ENCODE assay signal across 9 cellular contexts in genomic region chr15:58457466-58457965, GRCh38. TPM values are rescaled to one million over a fixed set of nuclear protein-coding genes. Genes with fewer than 3 reads are reported as not detected.
DNase-seq lines count a peak whose midpoint lies in the region; ATAC-seq and TF ChIP-seq lines count a peak whose summit lies in the region.
"Had no signal": no experiment of that assay in that cellular context is flagged by ENCODE, and none has a peak within 500 bp of the region (broad histone marks: within the 10 kb centered on the region; RNA-seq: fewer than 3 reads in every experiment).

No MANE protein-coding gene starts in this region.

- POLR2A ChIA-PET in activated naive CD8-positive, alpha-beta T cell treated with anti-CD3 and anti-CD28 coated beads, Interleukin-2, amount 10 ng/mL, durations not matched to agents 7 days and 5 days (lab: Charles Lee) = interaction anchor here (0.9 to 4.7 kb wide), 4 partner anchors 14 to 292 kb away, joined by 3 to 51 read pairs (median 12); partner anchors contain the start of gene ADAM10
- POLR2A ChIA-PET in naive thymus-derived CD4-positive, alpha-beta T cell (lab: Charles Lee) = interaction anchor here (0.9 kb wide), 1 partner anchor 477 kb away, joined by 3 read pairs; no protein-coding TSS in a partner anchor

- H3K4me3 Mint-ChIP-seq in activated naive CD8-positive, alpha-beta T cell treated with anti-CD3 and anti-CD28 coated beads, Interleukin-2, amount 10 ng/mL, durations not matched to agents 7 days and 5 days = peak overlapping the region; percentile 28
- H3K4me3 Mint-ChIP-seq in stimulated activated naive CD8-positive, alpha-beta T cell treated with anti-CD3 and anti-CD28 coated beads, Interleukin-15, Interleukin-2, amounts not matched to agents 100 ng/mL and 50 ng/mL, for 24 hours = peak overlapping the region; percentile 73
- H3K4me3 Mint-ChIP-seq in naive thymus-derived CD4-positive, alpha-beta T cell = peak overlapping the region in 1 of 10 donors; percentile 47

- H3K36me3 Mint-ChIP-seq in activated naive CD8-positive, alpha-beta T cell treated with anti-CD3 and anti-CD28 coated beads, Interleukin-2, amount 10 ng/mL, durations not matched to agents 7 days and 5 days = peaks cover 19% of the 10 kb centered on the region
- H3K36me3 Mint-ChIP-seq in stimulated activated naive CD8-positive, alpha-beta T cell treated with anti-CD3 and anti-CD28 coated beads, Interleukin-15, Interleukin-2, amounts not matched to agents 100 ng/mL and 50 ng/mL, for 24 hours (ENCODE audit: low read depth) = peaks cover 4% of the 10 kb centered on the region
- H3K36me3 Mint-ChIP-seq in naive thymus-derived CD4-positive, alpha-beta T cell = peaks cover 0 to 27% (median 0%) of the 10 kb centered on the region in 5 donors

- no peaks in the 10 kb centered on the region for H3K36me3 ChIP-seq in naive thymus-derived CD4-positive, alpha-beta T cell (ENCODE audit: control insufficient read depth in 2 of 3, insufficient read depth in 3 of 3, low read length in 3 of 3)

- H3K4me3 ChIP-seq in AG10803 (ENCODE audit: low read length) = no peak overlapping the region
- no peak overlapping the region for H3K4me3 ChIP-seq in naive thymus-derived CD4-positive, alpha-beta T cell (ENCODE audit: low read length)

- H3K27me3 Mint-ChIP-seq in activated naive CD8-positive, alpha-beta T cell treated with anti-CD3 and anti-CD28 coated beads, Interleukin-2, amount 10 ng/mL, durations not matched to agents 7 days and 5 days = no peaks in the 10 kb centered on the region
- H3K27me3 Mint-ChIP-seq in stimulated activated naive CD8-positive, alpha-beta T cell treated with anti-CD3 and anti-CD28 coated beads, Interleukin-15, Interleukin-2, amounts not matched to agents 100 ng/mL and 50 ng/mL, for 24 hours = no peaks in the 10 kb centered on the region
- H3K27me3 Mint-ChIP-seq in naive thymus-derived CD4-positive, alpha-beta T cell = no peaks in the 10 kb centered on the region

- peaks cover 67% of the 10 kb centered on the region for H3K4me1 Mint-ChIP-seq in activated naive CD8-positive, alpha-beta T cell treated with anti-CD3 and anti-CD28 coated beads, Interleukin-2, amount 10 ng/mL, durations not matched to agents 7 days and 5 days
- H3K4me1 Mint-ChIP-seq in stimulated activated naive CD8-positive, alpha-beta T cell treated with anti-CD3 and anti-CD28 coated beads, Interleukin-15, Interleukin-2, amounts not matched to agents 100 ng/mL and 50 ng/mL, for 24 hours (ENCODE audit: low read depth) = peaks cover 94% of the 10 kb centered on the region
- peaks cover 19 to 75% (median 50%) of the 10 kb centered on the region in 7 donors for H3K4me1 Mint-ChIP-seq in naive thymus-derived CD4-positive, alpha-beta T cell

- TF ChIP-seq CTCF in AG10803 (conservative IDR thresholded peaks at IDR 0.05; ENCODE audit: low read length) = no peak

- peak overlapping the region; percentile 89 for H3K27ac Mint-ChIP-seq in activated naive CD8-positive, alpha-beta T cell treated with anti-CD3 and anti-CD28 coated beads, Interleukin-2, amount 10 ng/mL, durations not matched to agents 7 days and 5 days
- H3K27ac Mint-ChIP-seq in stimulated activated naive CD8-positive, alpha-beta T cell treated with anti-CD3 and anti-CD28 coated beads, Interleukin-15, Interleukin-2, amounts not matched to agents 100 ng/mL and 50 ng/mL, for 24 hours = peak overlapping the region; percentile 99
- peak overlapping the region in 2 of 9 donors; percentile 16 to 78 for H3K27ac Mint-ChIP-seq in naive thymus-derived CD4-positive, alpha-beta T cell

- CTCF ChIA-PET in naive thymus-derived CD4-positive, alpha-beta T cell (lab: Charles Lee) = no interaction called here

- H3K9me3 ChIP-seq in naive thymus-derived CD4-positive, alpha-beta T cell (ENCODE audit: control insufficient read depth in 2 of 3, low read length in 3 of 3) = no peaks in the 10 kb centered on the region

- no peaks in the 10 kb centered on the region for H3K9me3 Mint-ChIP-seq in activated naive CD8-positive, alpha-beta T cell treated with anti-CD3 and anti-CD28 coated beads, Interleukin-2, amount 10 ng/mL, durations not matched to agents 7 days and 5 days
- no peaks in the 10 kb centered on the region for H3K9me3 Mint-ChIP-seq in stimulated activated naive CD8-positive, alpha-beta T cell treated with anti-CD3 and anti-CD28 coated beads, Interleukin-15, Interleukin-2, amounts not matched to agents 100 ng/mL and 50 ng/mL, for 24 hours
- peaks cover 0 to 5% (median 0%) of the 10 kb centered on the region in 11 donors for H3K9me3 Mint-ChIP-seq in naive thymus-derived CD4-positive, alpha-beta T cell

- peak; percentile 69 for DNase-seq in AG10803 (ENCODE audit: low read depth)
- no peak for DNase-seq in activated naive CD8-positive, alpha-beta T cell treated with anti-CD3 and anti-CD28 coated beads, Interleukin-2, amount 10 ng/mL, durations not matched to agents 7 days and 5 days
- no peak for DNase-seq in NCI-H2196 treated with DMSO at 0.1 percent for 48 hours (lab: John Stamatoyannopoulos, UW; ENCODE audit: unreplicated experiment)
- no peak for DNase-seq in naive thymus-derived CD4-positive, alpha-beta T cell
- no peak for DNase-seq in NCI-H69 (lab: John Stamatoyannopoulos, UW)

- H3K27me3 ChIP-seq in naive thymus-derived CD4-positive, alpha-beta T cell (ENCODE audit: control insufficient read depth in 2 of 2, insufficient read depth in 2 of 2, low read length in 2 of 2) = no peaks in the 10 kb centered on the region

- intact Hi-C loops in naive thymus-derived CD4-positive, alpha-beta T cell (cut with micrococcal nuclease) = loop anchor here in 1 of 2 donors (5.0 kb wide), 3 partner anchors 60 to 170 kb away; no protein-coding TSS in a partner anchor

- no peak overlapping the region for H3K27ac ChIP-seq in naive thymus-derived CD4-positive, alpha-beta T cell (ENCODE audit: low read depth, low read length)

- ATAC-seq in GM19463 (IDR thresholded peaks at IDR 0.05; ENCODE audit: unreplicated experiment) = peak; percentile 52
- peak; percentile 72 for ATAC-seq in HG03571 (IDR thresholded peaks at IDR 0.05; ENCODE audit: unreplicated experiment)
- peak; percentile 49 for ATAC-seq in activated naive CD8-positive, alpha-beta T cell treated with anti-CD3 and anti-CD28 coated beads, Interleukin-2, amount 10 ng/mL, durations not matched to agents 7 days and 5 days (ENCODE audit: low read depth)
- no peak for ATAC-seq in naive thymus-derived CD4-positive, alpha-beta T cell

- peaks cover 11 to 24% of the 10 kb centered on the region in 2 donors for H3K4me1 ChIP-seq in naive thymus-derived CD4-positive, alpha-beta T cell (ENCODE audit: control insufficient read depth in 2 of 2, insufficient read depth in 2 of 2, low read length in 2 of 2)

RNA-seq across cellular contexts. Expression of gene LIPC, which starts 25.7 kb away (rescaled TPM):
- total RNA-seq in activated naive CD8-positive, alpha-beta T cell treated with anti-CD3 and anti-CD28 coated beads, Interleukin-2, amount 10 ng/mL, durations not matched to agents 7 days and 5 days = 1 to 10 TPM; 7.4 to 9.0 TPM
- 1 to 10 TPM in 1 of 5 experiments, under 1 TPM in 4; 0.46 to 5.1 (median 0.77) TPM for total RNA-seq in naive thymus-derived CD4-positive, alpha-beta T cell
- 1 to 10 TPM in 1 of 2 donors, under 1 TPM in 1; 0.58 to 2.1 TPM for polyA plus RNA-seq in naive thymus-derived CD4-positive, alpha-beta T cell
- total RNA-seq: H1 had no signal
- polyA plus RNA-seq: H1 had no signal
